In genomic region chr15:45763170-45763869, GRCh38 we compare ENCODE assay signal across 18 cellular contexts.
DNase-seq lines count a peak whose midpoint lies in the region; ATAC-seq, FAIRE-seq and TF ChIP-seq lines count a peak whose summit lies in the region.
"Had no signal": no experiment of that assay in that cellular context is flagged by ENCODE, and none has a peak within 500 bp of the region (broad histone marks: within the 10 kb centered on the region; RNA-seq: fewer than 3 reads in every experiment).

No MANE protein-coding gene starts in this region.

- ATAC-seq in mucosa of descending colon (peak; percentile 65), pancreas (no peak), HG03280 (IDR thresholded peaks at IDR 0.05; ENCODE audit: unreplicated experiment) (no peak)

- intact Hi-C loops in mucosa of descending colon (cut with DNase I, micrococcal nuclease) = no loop called here
- intact Hi-C loops in pancreas (cut with DNase I) = no loop called here

- H3K27me3 ChIP-seq in pancreas = no peaks in the 10 kb centered on the region

- no peaks in the 10 kb centered on the region for H3K36me3 ChIP-seq in mucosa of descending colon (ENCODE audit: low read depth)
- no peaks in the 10 kb centered on the region for H3K36me3 ChIP-seq in pancreas
- H3K36me3 ChIP-seq: HAP-1 had no signal

- TF ChIP-seq CTCF in VCaP (conservative IDR thresholded peaks at IDR 0.05) = no peak
- no peak for TF ChIP-seq CTCF in mucosa of descending colon (IDR thresholded peaks at IDR 0.05)
- no peak for TF ChIP-seq CTCF in pancreas (IDR thresholded peaks at IDR 0.05)

- H3K4me3 ChIP-seq in mucosa of descending colon = no peak overlapping the region
- no peak overlapping the region for H3K4me3 ChIP-seq in pancreas
- H3K4me3 ChIP-seq: HAP-1 had no signal

- peak overlapping the region; percentile 32; the same call in 1 of the 2 replicates for H3K27ac ChIP-seq in VCaP
- H3K27ac ChIP-seq in pancreas = no peak overlapping the region

- WGBS in pancreas, 2 donors = 45 to 54% methylated on average over 6 of the region's 6 CpGs

- DNase-seq in NCI-H146 treated with DMSO at 0.1 percent for 48 hours (lab: John Stamatoyannopoulos, UW; ENCODE audit: unreplicated experiment) = peak; percentile 11
- DNase-seq in mucosa of descending colon = no peak
- no peak for DNase-seq in pancreas
- DNase-seq in NCI-H82 (lab: John Stamatoyannopoulos, UW) = no peak
- DNase-seq in NCI-H1048 (lab: John Stamatoyannopoulos, UW) = no peak
- DNase-seq: C1 segment of cervical spinal cord; Caco-2; CD4-positive, alpha-beta memory T cell; DMS153; DND-41; GOT3; HFFc6 had no signal

- H3K9me3 ChIP-seq in mucosa of descending colon = no peaks in the 10 kb centered on the region
- H3K9me3 ChIP-seq in pancreas = no peaks in the 10 kb centered on the region
- H3K9me3 ChIP-seq: Caco-2, HAP-1 had no signal

- H3K4me1 ChIP-seq in mucosa of descending colon (ENCODE audit: low read depth) = peaks cover 4% of the 10 kb centered on the region
- H3K4me1 ChIP-seq in pancreas = no peaks in the 10 kb centered on the region
- H3K4me1 ChIP-seq: Caco-2 had no signal

- FAIRE-seq in pancreas (lab: Jason Lieb, UNC) = peak; percentile 20
- FAIRE-seq: G401.6, GM12892, H54 had no signal
